In the genomic region with DNA sequence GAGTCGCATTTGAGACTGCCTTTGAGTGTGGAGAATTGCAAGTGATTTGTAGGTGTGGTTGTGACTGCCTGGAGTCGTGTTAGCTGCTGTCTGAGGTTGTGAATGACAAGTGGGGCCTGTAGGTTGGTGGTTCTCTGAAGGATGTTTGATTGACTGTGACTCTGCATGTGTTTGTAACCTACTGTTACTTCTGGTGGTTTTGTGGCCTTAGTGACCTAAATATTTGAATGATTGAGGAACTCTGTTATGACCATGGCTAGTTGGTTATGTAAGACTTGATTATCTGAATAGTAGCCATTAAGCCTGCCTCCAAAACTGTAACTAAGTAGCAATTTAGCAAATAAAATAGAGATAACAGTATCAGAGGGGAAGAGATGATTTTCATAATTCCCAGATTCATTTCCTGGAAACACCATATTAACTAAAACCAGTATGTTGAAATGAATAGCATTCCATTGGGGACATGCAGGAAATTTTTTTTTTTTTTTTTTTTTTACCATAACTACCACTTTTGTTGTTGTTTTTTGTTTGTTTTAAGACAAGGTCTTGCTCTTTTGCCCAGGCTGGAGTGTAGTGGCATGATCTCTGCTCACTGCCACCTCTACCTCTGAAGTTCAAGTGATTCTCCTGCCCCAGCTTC, we compare ENCODE assay signal across 8 cellular contexts. TPM values are rescaled to one million over a fixed set of nuclear protein-coding genes. Genes with fewer than 3 reads are reported as not detected.
DNase-seq lines count a peak whose midpoint lies in the region; ATAC-seq and TF ChIP-seq lines count a peak whose summit lies in the region.

No MANE protein-coding gene starts in this region.

- 0% methylated on average over 2 of the region's 2 CpGs for WGBS in esophagus squamous epithelium, 2 donors

- peak overlapping the region; percentile 99 for H3K4me2 ChIP-seq in parathyroid adenoma (ENCODE audit: low read length)

- intact Hi-C loops in cardiac septum (cut with DNase I) (no loop called here), esophagus squamous epithelium (cut with DNase I) (no loop called here)

- peak overlapping the region; percentile 61 for H3K4me3 ChIP-seq in cardiac muscle cell
- peak overlapping the region; percentile 62 to 83 (median 74) for H3K4me3 ChIP-seq in esophagus squamous epithelium
- H3K4me3 ChIP-seq in parathyroid adenoma (ENCODE audit: low read depth, low read length): peak overlapping the region; percentile 91

- TF ChIP-seq CTCF in cardiac muscle cell (IDR thresholded peaks at IDR 0.05; ENCODE audit: low read depth, low read length) (no peak), esophagus squamous epithelium (IDR thresholded peaks at IDR 0.05) (no peak), parathyroid adenoma (IDR thresholded peaks at IDR 0.05) (no peak), omental fat pad (IDR thresholded peaks at IDR 0.05) (no peak)

- H3K4me1 ChIP-seq in cardiac muscle cell (ENCODE audit: low read depth) (peaks cover 6% of the 10 kb centered on the region), esophagus squamous epithelium (peaks cover 4 to 19% (median 9%) of the 10 kb centered on the region in 3 donors), parathyroid adenoma (peaks cover 2% of the 10 kb centered on the region)

- no peaks in the 10 kb centered on the region for H3K79me2 ChIP-seq in parathyroid adenoma

- H3K36me3 ChIP-seq in cardiac muscle cell (peaks cover 25% of the 10 kb centered on the region), esophagus squamous epithelium (peaks cover 0 to 22% (median 0%) of the 10 kb centered on the region in 3 donors), parathyroid adenoma (ENCODE audit: control insufficient read depth, insufficient read depth, low read length) (no peaks in the 10 kb centered on the region)

- peak overlapping the region; percentile 91 for H2AFZ ChIP-seq in parathyroid adenoma

- no peak for ATAC-seq in omental fat pad (ENCODE audit: low FRiP score)

- no peak overlapping the region for H3K9ac ChIP-seq in parathyroid adenoma

- H3K27me3 ChIP-seq in cardiac muscle cell (no peaks in the 10 kb centered on the region), esophagus squamous epithelium (no peaks in the 10 kb centered on the region), parathyroid adenoma (ENCODE audit: control insufficient read depth, insufficient read depth, low read length) (no peaks in the 10 kb centered on the region)

- H3K9me3 ChIP-seq in cardiac muscle cell (ENCODE audit: low read depth): no peaks in the 10 kb centered on the region
- H3K9me3 ChIP-seq in esophagus squamous epithelium: peaks cover 0 to 16% (median 0%) of the 10 kb centered on the region in 3 donors
- H3K9me3 ChIP-seq in parathyroid adenoma (ENCODE audit: control insufficient read depth, low read length): no peaks in the 10 kb centered on the region

- TF ChIP-seq POLR2A in esophagus squamous epithelium (IDR thresholded peaks at IDR 0.05): no peak

- H3K27ac ChIP-seq in cardiac muscle cell: peak overlapping the region; percentile 80
- H3K27ac ChIP-seq in esophagus squamous epithelium: peak overlapping the region in 3 of 4 donors; percentile 79 to 83 (median 83)
- peak overlapping the region; percentile 60 for H3K27ac ChIP-seq in parathyroid adenoma

- no peak for DNase-seq in cardiac muscle cell (ENCODE audit: low read depth in 1 of 2, low spot score in 1 of 2)
- DNase-seq in cardiac septum (ENCODE audit: low spot score): no peak
- DNase-seq in RKO (ENCODE audit: low spot score): peak; percentile 9
- no peak for DNase-seq in esophagus squamous epithelium (lab: John Stamatoyannopoulos, UW)
- no peak for DNase-seq in DMS153 (lab: John Stamatoyannopoulos, UW)
- no peak for DNase-seq in omental fat pad (ENCODE audit: low spot score)
- DNase-seq in mesenteric fat pad (ENCODE audit: low spot score): no peak

RNA-seq across cellular contexts. Expression of a gene that starts 0.8 kb away (rescaled TPM):
- total RNA-seq in cardiac muscle cell (30.0 and 57.8 TPM in 2 replicates), cardiac septum (20.4 TPM), esophagus squamous epithelium (1 to 10 TPM in 2 of 4 donors, under 1 TPM in 2; 0.53 to 4.4 (median 0.89) TPM), omental fat pad (1 to 10 TPM in 3 of 4 donors, under 1 TPM in 1; 0.79 to 5.0 (median 4.3) TPM), mesenteric fat pad (6.0 TPM)
- 14.5 and 30.3 TPM in 2 replicates for polyA plus RNA-seq in cardiac muscle cell

RNA-seq across cellular contexts. Expression of a gene that starts 32.9 kb away (rescaled TPM):
- total RNA-seq in cardiac muscle cell: 18.6 and 19.2 TPM in 2 replicates
- polyA plus RNA-seq in cardiac muscle cell: 10.9 and 16.5 TPM in 2 replicates
- 17.3 TPM for total RNA-seq in cardiac septum
- total RNA-seq in esophagus squamous epithelium: 10 to 100 TPM in 1 of 4 donors, 1 to 10 TPM in 3; 3.2 to 12.8 (median 3.6) TPM
- total RNA-seq in omental fat pad: 10 to 100 TPM in 2 of 4 donors, 1 to 10 TPM in 2; 9.8 to 17.1 (median 11.9) TPM
- 7.4 TPM for total RNA-seq in mesenteric fat pad
